Comparison of ENCODE assay signal across 8 cellular contexts in genomic region chr16:19521471-19522368, GRCh38. TPM values are rescaled to one million over a fixed set of nuclear protein-coding genes. Genes with fewer than 3 reads are reported as not detected.
DNase-seq lines count a peak whose midpoint lies in the region; ATAC-seq and TF ChIP-seq lines count a peak whose summit lies in the region.

A gene with protein sequence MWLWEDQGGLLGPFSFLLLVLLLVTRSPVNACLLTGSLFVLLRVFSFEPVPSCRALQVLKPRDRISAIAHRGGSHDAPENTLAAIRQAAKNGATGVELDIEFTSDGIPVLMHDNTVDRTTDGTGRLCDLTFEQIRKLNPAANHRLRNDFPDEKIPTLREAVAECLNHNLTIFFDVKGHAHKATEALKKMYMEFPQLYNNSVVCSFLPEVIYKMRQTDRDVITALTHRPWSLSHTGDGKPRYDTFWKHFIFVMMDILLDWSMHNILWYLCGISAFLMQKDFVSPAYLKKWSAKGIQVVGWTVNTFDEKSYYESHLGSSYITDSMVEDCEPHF (minus strand): TSS chr16:19522098. CDS start chr16:19521964, 134 bp downstream.

- peak in 1 of 2 donors; percentile 32 for TF ChIP-seq CTCF in right atrium auricular region (IDR thresholded peaks at IDR 0.05)
- TF ChIP-seq CTCF in uterus (IDR thresholded peaks at IDR 0.05), result peak; percentile 29 to 36 (median 31)

- DNase-seq in NCI-H146 treated with DMSO at 0.1 percent for 48 hours (lab: John Stamatoyannopoulos, UW; ENCODE audit: unreplicated experiment), result peak; percentile 95
- peak; percentile 86 to 88 (median 88) for DNase-seq in T-helper 17 cell
- DNase-seq in right atrium auricular region (ENCODE audit: low spot score), result peak; percentile 95
- peak; percentile 64 for DNase-seq in pulmonary artery endothelial cell (ENCODE audit: low read depth, low spot score)
- peak; percentile 95 for DNase-seq in uterus

- H3K27ac ChIP-seq in angular gyrus (ENCODE audit: low read depth, low read length) (peak within 1 kb of the TSS; percentile 87), right atrium auricular region (peak within 1 kb of the TSS; percentile 86 to 89), uterus (peak within 1 kb of the TSS; percentile 83 to 95)

- H3K27me3 ChIP-seq in right atrium auricular region, result no peaks in the 10 kb centered on the region
- H3K27me3 ChIP-seq in uterus, result no peaks in the 10 kb centered on the region

- ATAC-seq in HG02884 (IDR thresholded peaks at IDR 0.05; ENCODE audit: unreplicated experiment) (peak; percentile 73), T-helper 17 cell (peak; percentile 81)

- H3K9me3 ChIP-seq in T-helper 17 cell (ENCODE audit: control insufficient read depth, low read length, poor library complexity, severe bottlenecking), result no peaks in the 10 kb centered on the region
- H3K9me3 ChIP-seq in right atrium auricular region, result no peaks in the 10 kb centered on the region
- H3K9me3 ChIP-seq in uterus, result no peaks in the 10 kb centered on the region

- H3K4me3 ChIP-seq in right atrium auricular region (peak within 1 kb of the TSS; percentile 67 to 74), uterus (peak within 1 kb of the TSS; percentile 90 to 93)

- peaks cover 6% of the 10 kb centered on the region for H3K36me3 Mint-ChIP-seq in T-helper 17 cell (ENCODE audit: low read depth)

- peaks cover 0 to 45% of the 10 kb centered on the region in 2 donors for H3K4me1 ChIP-seq in right atrium auricular region
- peaks cover 0 to 3% of the 10 kb centered on the region in 2 donors for H3K4me1 ChIP-seq in uterus

- peak within 1 kb of the TSS; percentile 100 for H3K4me3 Mint-ChIP-seq in T-helper 17 cell

- TF ChIP-seq POLR2A in GM15510 (IDR thresholded peaks at IDR 0.05; ENCODE audit: borderline replicate concordance, extremely low read depth, insufficient read length), result peak; percentile 90
- peak; percentile 90 to 93 for TF ChIP-seq POLR2A in uterus (IDR thresholded peaks at IDR 0.05)

- peak within 1 kb of the TSS; percentile 97 for H3K27ac Mint-ChIP-seq in T-helper 17 cell

- peaks cover 55% of the 10 kb centered on the region for H3K4me1 Mint-ChIP-seq in T-helper 17 cell

- no peaks in the 10 kb centered on the region for H3K27me3 Mint-ChIP-seq in T-helper 17 cell

- intact Hi-C loops in uterus (cut with DNase I; ENCODE audit: low total_unique reads), result no loop called here

- peaks cover 3% of the 10 kb centered on the region for H3K36me3 ChIP-seq in right atrium auricular region
- H3K36me3 ChIP-seq in uterus, result no peaks in the 10 kb centered on the region

RNA-seq across cellular contexts. Expression of the gene that starts here (rescaled TPM):
- total RNA-seq in T-helper 17 cell (10 to 100 TPM; 25.1 to 32.0 TPM), right atrium auricular region (10 to 100 TPM; 68.7 to 89.9 TPM), pulmonary artery endothelial cell (49.7 and 50.1 TPM in 2 replicates), uterus (10 to 100 TPM; 12.9 to 43.9 (median 35.6) TPM)

Comparison
In these comparisons a context has a peak if more than half of its experiments do, and no peak if none do; other contexts are left out.
1. Peak in every context shown above with its lines: DNase-seq, ATAC-seq, H3K4me3 ChIP-seq and H3K27ac ChIP-seq.